13 cellular contexts compared by ENCODE assay signal in the genomic region with DNA sequence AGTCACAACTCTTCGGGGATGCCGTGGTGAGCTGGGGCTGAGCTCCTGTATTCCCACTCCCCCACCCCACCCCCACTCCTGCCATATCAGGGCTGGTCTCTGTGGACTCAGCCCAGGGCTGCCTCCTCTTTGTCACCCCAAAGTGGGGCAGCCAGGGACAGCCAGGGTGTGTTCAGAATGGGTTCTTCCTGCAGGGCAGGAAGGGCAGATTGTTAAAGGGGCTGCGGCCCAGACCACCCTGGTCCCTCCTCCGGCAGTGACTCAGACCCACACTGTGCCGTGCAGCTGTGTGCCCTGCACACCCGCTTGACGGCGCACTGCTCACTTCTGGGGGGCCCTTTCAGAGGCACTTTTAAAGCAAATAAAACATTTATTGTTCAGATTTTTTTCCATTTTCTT. TPM values are rescaled to one million over a fixed set of nuclear protein-coding genes. Genes with fewer than 3 reads are reported as not detected.
A peak's percentile ranks its signal among the peaks of the same experiment; 100 is the strongest.
DNase-seq lines count a peak whose midpoint lies in the region; ATAC-seq, FAIRE-seq and TF ChIP-seq lines count a peak whose summit lies in the region.
"Had no signal": no experiment of that assay in that cellular context is flagged by ENCODE, and none has a peak within 500 bp of the region (broad histone marks: within the 10 kb centered on the region; RNA-seq: fewer than 3 reads in every experiment).

No MANE protein-coding gene starts in this region.

- H3K9me3 ChIP-seq in gastroesophageal sphincter (no peaks in the 10 kb centered on the region), HepG2 (ENCODE audit: low read length) (no peaks in the 10 kb centered on the region)
- H3K9me3 ChIP-seq: thoracic aorta had no signal

- TF ChIP-seq CTCF in gastroesophageal sphincter (IDR thresholded peaks at IDR 0.05) (no peak), HepG2 (CRISPR knock-in tag; IDR thresholded peaks at IDR 0.05) (no peak)

- no peak for TF ChIP-seq RAD21 in HepG2 (CRISPR knock-in tag; IDR thresholded peaks at IDR 0.05)

- H3K4me1 ChIP-seq in gastroesophageal sphincter = peaks cover 0 to 58% (median 31%) of the 10 kb centered on the region in 3 donors
- no peaks in the 10 kb centered on the region for H3K4me1 ChIP-seq in HepG2 (ENCODE audit: insufficient read depth, low read length)

- POLR2A ChIA-PET in HepG2 (lab: Yijun Ruan, JAX) = interaction anchor here (2.1 kb wide), 1 partner anchor 76 kb away, joined by 5 read pairs; a partner anchor contains a TSS

- no peaks in the 10 kb centered on the region for H4K20me1 ChIP-seq in HepG2 (ENCODE audit: insufficient read depth, low read length)

- peak overlapping the region; percentile 42 for H3K27ac Mint-ChIP-seq in activated CD4-positive, alpha-beta T cell treated with anti-CD3 and anti-CD28 coated beads, Interleukin-2, amount 10 ng/mL, durations not matched to agents 24 days and 14 days
- peak overlapping the region; percentile 71 for H3K27ac Mint-ChIP-seq in activated naive CD8-positive, alpha-beta T cell treated with anti-CD3 and anti-CD28 coated beads for 36 hours
- peak overlapping the region; percentile 1 for H3K27ac Mint-ChIP-seq in stimulated activated naive B cell treated with anti-CD40 and anti-IgM and Interleukin-4, amounts not matched to agents 10 μg/mL and 1 μg/mL and 100 μg/mL, for 72 hours

- H3K9me3 Mint-ChIP-seq in activated CD4-positive, alpha-beta T cell treated with anti-CD3 and anti-CD28 coated beads, Interleukin-2, amount 10 ng/mL, durations not matched to agents 24 days and 14 days = no peaks in the 10 kb centered on the region
- no peaks in the 10 kb centered on the region for H3K9me3 Mint-ChIP-seq in activated naive CD8-positive, alpha-beta T cell treated with anti-CD3 and anti-CD28 coated beads for 36 hours
- no peaks in the 10 kb centered on the region for H3K9me3 Mint-ChIP-seq in stimulated activated naive B cell treated with anti-CD40 and anti-IgM and Interleukin-4, amounts not matched to agents 10 μg/mL and 1 μg/mL and 100 μg/mL, for 72 hours

- ATAC-seq in gastroesophageal sphincter (no peak), HG02642 (IDR thresholded peaks at IDR 0.05; ENCODE audit: poor library complexity, unreplicated experiment) (no peak), HepG2 (no peak)
- ATAC-seq in stimulated activated naive B cell treated with anti-CD40 and anti-IgM and Interleukin-4, amounts not matched to agents 10 μg/mL and 1 μg/mL and 100 μg/mL, for 72 hours (replicated peaks) = no peak

- H3K4me3 Mint-ChIP-seq in activated CD4-positive, alpha-beta T cell treated with anti-CD3 and anti-CD28 coated beads, Interleukin-2, amount 10 ng/mL, durations not matched to agents 24 days and 14 days = no peak overlapping the region
- H3K4me3 Mint-ChIP-seq in activated naive CD8-positive, alpha-beta T cell treated with anti-CD3 and anti-CD28 coated beads for 36 hours = no peak overlapping the region
- H3K4me3 Mint-ChIP-seq in stimulated activated naive B cell treated with anti-CD40 and anti-IgM and Interleukin-4, amounts not matched to agents 10 μg/mL and 1 μg/mL and 100 μg/mL, for 72 hours = no peak overlapping the region

- TF ChIP-seq EP300 in gastroesophageal sphincter (IDR thresholded peaks at IDR 0.05) (no peak), HepG2 (IDR thresholded peaks at IDR 0.05; ENCODE audit: low read depth in 2 of 2, low read length in 2 of 2) (no peak), HepG2 (CRISPR knock-in tag; IDR thresholded peaks at IDR 0.05; ENCODE audit: borderline replicate concordance) (no peak)

- H3K27ac ChIP-seq in gastroesophageal sphincter (peak overlapping the region in 3 of 4 donors; percentile 36 to 80 (median 50)), HepG2 (ENCODE audit: extremely low read length, insufficient read depth, low read length) (no peak overlapping the region)

- H3K4me2 ChIP-seq in HepG2 (ENCODE audit: low read depth, low read length) = no peak overlapping the region

- FAIRE-seq in HepG2 (lab: Jason Lieb, UNC) = no peak
- FAIRE-seq: A204.1 had no signal

- H3K27me3 ChIP-seq in gastroesophageal sphincter (no peaks in the 10 kb centered on the region), HepG2 (ENCODE audit: control insufficient read depth in 1 of 2, insufficient read depth in 2 of 2, low read length in 2 of 2) (no peaks in the 10 kb centered on the region)

- no peak overlapping the region for H3K9ac ChIP-seq in HepG2 (ENCODE audit: insufficient read depth, low read depth, low read length)

- CTCF ChIA-PET in HepG2 (lab: Yijun Ruan, JAX; ENCODE audit: low intra/inter-chr PET ratio, low total read pairs) = no interaction called here

- BruUV-seq in HepG2 (replicated peaks; lab: Mats Ljungman, UMichigan) = no TSS peak

- TF ChIP-seq POLR2A in gastroesophageal sphincter (IDR thresholded peaks at IDR 0.05) (no peak), HepG2 (IDR thresholded peaks at IDR 0.05; ENCODE audit: insufficient read depth in 1 of 2, low read depth in 2 of 2, low read length in 2 of 2) (no peak)

- peaks cover 45% of the 10 kb centered on the region for H3K36me3 Mint-ChIP-seq in activated CD4-positive, alpha-beta T cell treated with anti-CD3 and anti-CD28 coated beads, Interleukin-2, amount 10 ng/mL, durations not matched to agents 24 days and 14 days (ENCODE audit: low read depth)
- peaks cover 21% of the 10 kb centered on the region for H3K36me3 Mint-ChIP-seq in activated naive CD8-positive, alpha-beta T cell treated with anti-CD3 and anti-CD28 coated beads for 36 hours
- peaks cover 31 to 46% of the 10 kb centered on the region in 2 donors for H3K36me3 Mint-ChIP-seq in stimulated activated naive B cell treated with anti-CD40 and anti-IgM and Interleukin-4, amounts not matched to agents 10 μg/mL and 1 μg/mL and 100 μg/mL, for 72 hours

- no peak overlapping the region for H2AFZ ChIP-seq in HepG2 (ENCODE audit: low read length)

- 64% methylated on average over 6 of the region's 8 CpGs; no CpG with 5 or more reads in 1 of the 2 donors for WGBS in gastroesophageal sphincter (ENCODE audit: low coverage in 1 of 2), 2 donors
- 99% methylated on average over 6 of the region's 8 CpGs for WGBS in HepG2 (ENCODE audit: low lambda C conversion rate)

- no peak for DNase-seq in activated CD4-positive, alpha-beta T cell treated with anti-CD3 and anti-CD28 coated beads, Interleukin-2, amount 10 ng/mL, durations not matched to agents 24 days and 14 days
- DNase-seq in activated CD4-positive, alpha-beta T cell treated with anti-CD3 and anti-CD28 coated beads, Interleukin-2, amount 50 U/mL, for 1 hour = no peak
- DNase-seq in activated naive CD8-positive, alpha-beta T cell treated with anti-CD3 and anti-CD28 coated beads for 36 hours = no peak
- DNase-seq in stimulated activated naive B cell treated with anti-CD40 and anti-IgM and Interleukin-4, amounts not matched to agents 10 μg/mL and 1 μg/mL and 100 μg/mL, for 72 hours = no peak
- DNase-seq in NCI-H1694 (lab: John Stamatoyannopoulos, UW) (no peak), HepG2 (ENCODE audit: low spot score) (no peak)
- DNase-seq: effector CD4-positive, alpha-beta T cell; midbrain; NCI-H446 treated with DMSO at 0.1 percent for 48 hours had no signal

- intact Hi-C loops in activated CD4-positive, alpha-beta T cell treated with anti-CD3 and anti-CD28 coated beads, Interleukin-2, amount 10 ng/mL, durations not matched to agents 24 days and 14 days (cut with micrococcal nuclease) = no loop called here
- intact Hi-C loops in HepG2 (cut with micrococcal nuclease; ENCODE audit: unreplicated experiment) = no loop called here

- H3K79me2 ChIP-seq in HepG2 (ENCODE audit: insufficient read depth, low read length) = no peaks in the 10 kb centered on the region

- H3K27me3 Mint-ChIP-seq in activated CD4-positive, alpha-beta T cell treated with anti-CD3 and anti-CD28 coated beads, Interleukin-2, amount 10 ng/mL, durations not matched to agents 24 days and 14 days = no peaks in the 10 kb centered on the region
- H3K27me3 Mint-ChIP-seq in activated naive CD8-positive, alpha-beta T cell treated with anti-CD3 and anti-CD28 coated beads for 36 hours = no peaks in the 10 kb centered on the region
- H3K27me3 Mint-ChIP-seq in stimulated activated naive B cell treated with anti-CD40 and anti-IgM and Interleukin-4, amounts not matched to agents 10 μg/mL and 1 μg/mL and 100 μg/mL, for 72 hours = no peaks in the 10 kb centered on the region

- H3K36me3 ChIP-seq in gastroesophageal sphincter (peaks cover 0 to 74% of the 10 kb centered on the region in 2 donors), HepG2 (replicated peaks in 1 of 2; ENCODE audit: control insufficient read depth in 1 of 2, insufficient read depth in 2 of 2, low read length in 2 of 2) (peaks cover 5 to 7% of the 10 kb centered on the region in 2 experiments; a peak in 3 of 5 replicates)

- in situ Hi-C loops in HepG2 (cut with HindIII; ENCODE audit: extremely low pct_ligation_motif_present, low pct_unique_long_range_greater_than_20kb) = no loop called here

- H3K4me3 ChIP-seq in gastroesophageal sphincter = no peak overlapping the region
- no peak overlapping the region for H3K4me3 ChIP-seq in HepG2 (replicated peaks in 1 of 3; ENCODE audit: insufficient read depth in 1 of 3, low read depth in 2 of 3, low read length in 3 of 3)
- H3K4me3 ChIP-seq: thoracic aorta had no signal

- H3K4me1 Mint-ChIP-seq in activated CD4-positive, alpha-beta T cell treated with anti-CD3 and anti-CD28 coated beads, Interleukin-2, amount 10 ng/mL, durations not matched to agents 24 days and 14 days = peaks cover 27% of the 10 kb centered on the region
- H3K4me1 Mint-ChIP-seq in activated naive CD8-positive, alpha-beta T cell treated with anti-CD3 and anti-CD28 coated beads for 36 hours = peaks cover 29% of the 10 kb centered on the region
- peaks cover 3 to 38% of the 10 kb centered on the region in 2 donors for H3K4me1 Mint-ChIP-seq in stimulated activated naive B cell treated with anti-CD40 and anti-IgM and Interleukin-4, amounts not matched to agents 10 μg/mL and 1 μg/mL and 100 μg/mL, for 72 hours

RNA-seq across cellular contexts. Expression of a gene that starts 9.3 kb away (rescaled TPM):
- total RNA-seq in activated CD4-positive, alpha-beta T cell treated with anti-CD3 and anti-CD28 coated beads, Interleukin-2, amount 10 ng/mL, durations not matched to agents 24 days and 14 days = 10.7 and 12.3 TPM in 2 replicates
- total RNA-seq in activated naive CD8-positive, alpha-beta T cell treated with anti-CD3 and anti-CD28 coated beads for 36 hours = 1 to 10 TPM; 5.4 to 6.0 TPM
- total RNA-seq in gastroesophageal sphincter (10 to 100 TPM; 40.7 to 66.8 (median 53.3) TPM), HepG2 (2016; rRNA removed; fragmentation: Illumina TruSeq; extraction: Trizol) (2.6 and 3.7 TPM in 2 replicates)
- 2.3 and 3.1 TPM in 2 replicates for total RNA-seq in HepG2 (2016; cell fraction: cytosol; rRNA removed; fragmentation: Illumina TruSeq; extraction: Trizol; ENCODE audit: low read depth)
- total RNA-seq in HepG2 (2016; cell fraction: insoluble cytoplasmic fraction; rRNA removed; fragmentation: Illumina TruSeq; extraction: Trizol) = 2.3 and 3.4 TPM in 2 replicates
- total RNA-seq in HepG2 (2016; cell fraction: membrane; rRNA removed; fragmentation: Illumina TruSeq; extraction: Trizol) = 5.0 and 6.3 TPM in 2 replicates
- 2.5 and 2.6 TPM in 2 replicates for total RNA-seq in HepG2 (2016; cell fraction: nucleus; rRNA removed; fragmentation: Illumina TruSeq; extraction: Trizol)
- 2.2 and 3.1 TPM in 2 replicates for polyA plus RNA-seq in HepG2 (2011; rRNA removed)
- polyA plus RNA-seq in HepG2 (2011; cell fraction: cytosol; rRNA removed) = 2.4 and 2.6 TPM in 2 replicates
- 3.1 and 4.1 TPM in 2 replicates for polyA plus RNA-seq in HepG2 (2011; cell fraction: nucleus; rRNA removed)
- 2.1 and 3.5 TPM in 2 replicates for polyA plus RNA-seq in HepG2 (2012)
- polyA plus RNA-seq in HepG2 (2016; cell fraction: cytosol; fragmentation: Illumina TruSeq; extraction: Trizol; ENCODE audit: low read depth) = 3.8 and 3.9 TPM in 2 replicates
- polyA plus RNA-seq in HepG2 (2016; cell fraction: insoluble cytoplasmic fraction; fragmentation: Illumina TruSeq; extraction: Trizol; ENCODE audit: low read depth) = 2.6 and 3.2 TPM in 2 replicates
- polyA plus RNA-seq in HepG2 (2016; cell fraction: membrane; fragmentation: Illumina TruSeq; extraction: Trizol; ENCODE audit: low read depth) = 6.3 and 6.9 TPM in 2 replicates
- 5.6 and 6.3 TPM in 2 replicates for polyA plus RNA-seq in HepG2 (2016; cell fraction: nucleus; fragmentation: Illumina TruSeq; extraction: Trizol; ENCODE audit: insufficient read depth, low read depth)
- polyA minus RNA-seq in HepG2 (2011; rRNA and poly(A)+ RNA removed; ENCODE audit: low replicate concordance) = 5.7 and 45.5 TPM in 2 replicates
- 1.5 and 2.1 TPM in 2 replicates for polyA minus RNA-seq in HepG2 (2011; cell fraction: cytosol; rRNA and poly(A)+ RNA removed)
- polyA minus RNA-seq in HepG2 (2011; cell fraction: nucleus; rRNA and poly(A)+ RNA removed) = 1.7 and 2.8 TPM in 2 replicates

RNA-seq across cellular contexts. Expression of a gene that starts 23.7 kb away (rescaled TPM):
- total RNA-seq in activated CD4-positive, alpha-beta T cell treated with anti-CD3 and anti-CD28 coated beads, Interleukin-2, amount 10 ng/mL, durations not matched to agents 24 days and 14 days = 3.6 and 4.5 TPM in 2 replicates
- total RNA-seq in activated naive CD8-positive, alpha-beta T cell treated with anti-CD3 and anti-CD28 coated beads for 36 hours = under 1 TPM; 0.27 to 0.54 TPM
- total RNA-seq in gastroesophageal sphincter (10 to 100 TPM; 19.3 to 56.8 (median 25.5) TPM), HepG2 (2016; rRNA removed; fragmentation: Illumina TruSeq; extraction: Trizol) (0.07 TPM in 1 of 2 replicates, not detected in the other)
- total RNA-seq in HepG2 (2016; cell fraction: cytosol; rRNA removed; fragmentation: Illumina TruSeq; extraction: Trizol; ENCODE audit: low read depth) = not detected in 2 replicates
- 0.09 TPM in 1 of 2 replicates, not detected in the other for total RNA-seq in HepG2 (2016; cell fraction: insoluble cytoplasmic fraction; rRNA removed; fragmentation: Illumina TruSeq; extraction: Trizol)
- total RNA-seq in HepG2 (2016; cell fraction: membrane; rRNA removed; fragmentation: Illumina TruSeq; extraction: Trizol) = 0.03 TPM in 1 of 2 replicates, not detected in the other
- total RNA-seq in HepG2 (2016; cell fraction: nucleus; rRNA removed; fragmentation: Illumina TruSeq; extraction: Trizol) = 0.40 TPM in 1 of 2 replicates, not detected in the other
- 0.07 and 0.37 TPM in 2 replicates for polyA plus RNA-seq in HepG2 (2011; rRNA removed)
- polyA plus RNA-seq in HepG2 (2011; cell fraction: cytosol; rRNA removed) = 0.05 and 0.13 TPM in 2 replicates
- polyA plus RNA-seq in HepG2 (2011; cell fraction: nucleus; rRNA removed) = 0.56 and 0.95 TPM in 2 replicates
- polyA plus RNA-seq in HepG2 (2012) = 0.11 and 0.16 TPM in 2 replicates
- polyA plus RNA-seq in HepG2 (2016; cell fraction: cytosol; fragmentation: Illumina TruSeq; extraction: Trizol; ENCODE audit: low read depth) = not detected in 2 replicates
- 0.17 TPM in 1 of 2 replicates, not detected in the other for polyA plus RNA-seq in HepG2 (2016; cell fraction: insoluble cytoplasmic fraction; fragmentation: Illumina TruSeq; extraction: Trizol; ENCODE audit: low read depth)
- not detected in 2 replicates for polyA plus RNA-seq in HepG2 (2016; cell fraction: membrane; fragmentation: Illumina TruSeq; extraction: Trizol; ENCODE audit: low read depth)
- 0.63 TPM in 1 of 2 replicates, not detected in the other for polyA plus RNA-seq in HepG2 (2016; cell fraction: nucleus; fragmentation: Illumina TruSeq; extraction: Trizol; ENCODE audit: insufficient read depth, low read depth)
- polyA minus RNA-seq in HepG2 (2011; rRNA and poly(A)+ RNA removed; ENCODE audit: low replicate concordance) = 0.28 and 2.0 TPM in 2 replicates
- polyA minus RNA-seq in HepG2 (2011; cell fraction: cytosol; rRNA and poly(A)+ RNA removed) = not detected in 2 replicates
- polyA minus RNA-seq in HepG2 (2011; cell fraction: nucleus; rRNA and poly(A)+ RNA removed) = 0.13 and 1.1 TPM in 2 replicates

RNA-seq across cellular contexts. Expression of a gene that starts 37.3 kb away (rescaled TPM):
- total RNA-seq in activated CD4-positive, alpha-beta T cell treated with anti-CD3 and anti-CD28 coated beads, Interleukin-2, amount 10 ng/mL, durations not matched to agents 24 days and 14 days = 405 and 419 TPM in 2 replicates
- total RNA-seq in activated naive CD8-positive, alpha-beta T cell treated with anti-CD3 and anti-CD28 coated beads for 36 hours = 100 to 1,000 TPM; 233 to 246 TPM
- total RNA-seq in gastroesophageal sphincter = 10 to 100 TPM; 55.9 to 96.5 (median 59.4) TPM
- total RNA-seq in HepG2 (2016; rRNA removed; fragmentation: Illumina TruSeq; extraction: Trizol) = 3.7 and 4.6 TPM in 2 replicates
- 1.5 and 2.7 TPM in 2 replicates for total RNA-seq in HepG2 (2016; cell fraction: cytosol; rRNA removed; fragmentation: Illumina TruSeq; extraction: Trizol; ENCODE audit: low read depth)
- 3.3 and 5.0 TPM in 2 replicates for total RNA-seq in HepG2 (2016; cell fraction: insoluble cytoplasmic fraction; rRNA removed; fragmentation: Illumina TruSeq; extraction: Trizol)
- 4.5 and 5.3 TPM in 2 replicates for total RNA-seq in HepG2 (2016; cell fraction: membrane; rRNA removed; fragmentation: Illumina TruSeq; extraction: Trizol)
- 5.2 and 5.6 TPM in 2 replicates for total RNA-seq in HepG2 (2016; cell fraction: nucleus; rRNA removed; fragmentation: Illumina TruSeq; extraction: Trizol)
- 8.5 and 10.8 TPM in 2 replicates for polyA plus RNA-seq in HepG2 (2011; rRNA removed)
- 3.4 and 5.9 TPM in 2 replicates for polyA plus RNA-seq in HepG2 (2011; cell fraction: cytosol; rRNA removed)
- polyA plus RNA-seq in HepG2 (2011; cell fraction: nucleus; rRNA removed) = 44.6 and 61.9 TPM in 2 replicates
- 3.9 and 6.2 TPM in 2 replicates for polyA plus RNA-seq in HepG2 (2012)
- 1.6 and 1.8 TPM in 2 replicates for polyA plus RNA-seq in HepG2 (2016; cell fraction: cytosol; fragmentation: Illumina TruSeq; extraction: Trizol; ENCODE audit: low read depth)
- polyA plus RNA-seq in HepG2 (2016; cell fraction: insoluble cytoplasmic fraction; fragmentation: Illumina TruSeq; extraction: Trizol; ENCODE audit: low read depth) = 7.3 and 8.0 TPM in 2 replicates
- 5.0 and 6.0 TPM in 2 replicates for polyA plus RNA-seq in HepG2 (2016; cell fraction: membrane; fragmentation: Illumina TruSeq; extraction: Trizol; ENCODE audit: low read depth)
- 15.8 and 16.2 TPM in 2 replicates for polyA plus RNA-seq in HepG2 (2016; cell fraction: nucleus; fragmentation: Illumina TruSeq; extraction: Trizol; ENCODE audit: insufficient read depth, low read depth)
- 11.8 and 35.8 TPM in 2 replicates for polyA minus RNA-seq in HepG2 (2011; rRNA and poly(A)+ RNA removed; ENCODE audit: low replicate concordance)
- polyA minus RNA-seq in HepG2 (2011; cell fraction: cytosol; rRNA and poly(A)+ RNA removed) = 2.3 and 4.6 TPM in 2 replicates
- polyA minus RNA-seq in HepG2 (2011; cell fraction: nucleus; rRNA and poly(A)+ RNA removed) = 6.8 and 9.5 TPM in 2 replicates

RNA-seq across cellular contexts. Expression of a gene that starts 57.1 kb away (rescaled TPM):
- total RNA-seq in activated CD4-positive, alpha-beta T cell treated with anti-CD3 and anti-CD28 coated beads, Interleukin-2, amount 10 ng/mL, durations not matched to agents 24 days and 14 days = 0.09 TPM in 1 of 2 replicates, not detected in the other
- total RNA-seq in activated naive CD8-positive, alpha-beta T cell treated with anti-CD3 and anti-CD28 coated beads for 36 hours = under 1 TPM in 1 of 2 experiments, not detected in 1; 0.08 TPM
- total RNA-seq in gastroesophageal sphincter (1 to 10 TPM in 2 of 4 donors, under 1 TPM in 2; 0.42 to 1.9 (median 0.75) TPM), HepG2 (2016; rRNA removed; fragmentation: Illumina TruSeq; extraction: Trizol) (not detected in 2 replicates)
- total RNA-seq in HepG2 (2016; cell fraction: cytosol; rRNA removed; fragmentation: Illumina TruSeq; extraction: Trizol; ENCODE audit: low read depth) = not detected in 2 replicates
- total RNA-seq in HepG2 (2016; cell fraction: insoluble cytoplasmic fraction; rRNA removed; fragmentation: Illumina TruSeq; extraction: Trizol) = not detected in 2 replicates
- total RNA-seq in HepG2 (2016; cell fraction: membrane; rRNA removed; fragmentation: Illumina TruSeq; extraction: Trizol) = not detected in 2 replicates
- not detected in 2 replicates for total RNA-seq in HepG2 (2016; cell fraction: nucleus; rRNA removed; fragmentation: Illumina TruSeq; extraction: Trizol)
- not detected in 2 replicates for polyA plus RNA-seq in HepG2 (2011; rRNA removed)
- polyA plus RNA-seq in HepG2 (2011; cell fraction: cytosol; rRNA removed) = not detected in 2 replicates
- not detected in 2 replicates for polyA plus RNA-seq in HepG2 (2011; cell fraction: nucleus; rRNA removed)
- polyA plus RNA-seq in HepG2 (2012) = not detected in 2 replicates
- not detected in 2 replicates for polyA plus RNA-seq in HepG2 (2016; cell fraction: cytosol; fragmentation: Illumina TruSeq; extraction: Trizol; ENCODE audit: low read depth)
- not detected in 2 replicates for polyA plus RNA-seq in HepG2 (2016; cell fraction: insoluble cytoplasmic fraction; fragmentation: Illumina TruSeq; extraction: Trizol; ENCODE audit: low read depth)
- polyA plus RNA-seq in HepG2 (2016; cell fraction: membrane; fragmentation: Illumina TruSeq; extraction: Trizol; ENCODE audit: low read depth) = not detected in 2 replicates
- not detected in 2 replicates for polyA plus RNA-seq in HepG2 (2016; cell fraction: nucleus; fragmentation: Illumina TruSeq; extraction: Trizol; ENCODE audit: insufficient read depth, low read depth)
- not detected in 2 replicates for polyA minus RNA-seq in HepG2 (2011; rRNA and poly(A)+ RNA removed; ENCODE audit: low replicate concordance)
- polyA minus RNA-seq in HepG2 (2011; cell fraction: cytosol; rRNA and poly(A)+ RNA removed) = not detected in 2 replicates
- not detected in 2 replicates for polyA minus RNA-seq in HepG2 (2011; cell fraction: nucleus; rRNA and poly(A)+ RNA removed)

Comparison
In these comparisons a context has a peak if more than half of its experiments do, and no peak if none do; other contexts are left out.
1. H3K27ac Mint-ChIP-seq: peak in every context shown above with its lines; median percentile 71 in activated naive CD8-positive, alpha-beta T cell treated with anti-CD3 and anti-CD28 coated beads for 36 hours; 42 in activated CD4-positive, alpha-beta T cell treated with anti-CD3 and anti-CD28 coated beads, Interleukin-2, amount 10 ng/mL, durations not matched to agents 24 days and 14 days; 1 in stimulated activated naive B cell treated with anti-CD40 and anti-IgM and Interleukin-4, amounts not matched to agents 10 μg/mL and 1 μg/mL and 100 μg/mL, for 72 hours.
2. RNA of a gene that starts 37.3 kb away (total RNA-seq): 405 to 419 TPM in activated CD4-positive, alpha-beta T cell treated with anti-CD3 and anti-CD28 coated beads, Interleukin-2, amount 10 ng/mL, durations not matched to agents 24 days and 14 days, 233 to 246 TPM in activated naive CD8-positive, alpha-beta T cell treated with anti-CD3 and anti-CD28 coated beads for 36 hours and 55.9 to 96.5 TPM in gastroesophageal sphincter; 1.5 to 5.6 TPM in HepG2; every median in the first group is over 4 times any median in the second.